14 cellular contexts compared by ENCODE assay signal in genomic region chr3:58403513-58404109, GRCh38.
"Had no signal": no experiment of that assay in that cellular context is flagged by ENCODE, and none has a peak within 500 bp of the region (broad histone marks: within the 10 kb centered on the region; RNA-seq: fewer than 3 reads in every experiment).

No MANE protein-coding gene starts in this region.

- H3K4me3 ChIP-seq: cardiac muscle cell, coronary artery, left ventricle myocardium inferior, sigmoid colon had no signal

- H3K27me3 ChIP-seq: cardiac muscle cell, sigmoid colon had no signal

- H3K36me3 ChIP-seq: cardiac muscle cell had no signal

- H3K27ac ChIP-seq: cardiac muscle cell, coronary artery, left ventricle myocardium inferior, sigmoid colon had no signal

- H3K27me3 Mint-ChIP-seq: activated naive CD8-positive, alpha-beta T cell treated with anti-CD3 and anti-CD28 coated beads, Interleukin-2, amount 50 U/mL, for 24 hours; effector memory CD8-positive, alpha-beta T cell had no signal

- H3K4me3 Mint-ChIP-seq: activated CD8-positive, alpha-beta T cell treated with anti-CD3 and anti-CD28 coated beads, Interleukin-2, amount 10 ng/mL, durations not matched to agents 7 days and 5 days; activated naive CD8-positive, alpha-beta T cell treated with anti-CD3 and anti-CD28 coated beads, Interleukin-2, amount 50 U/mL, for 24 hours; activated T-helper 1 cell treated with anti-CD3 and anti-CD28 coated beads, Interleukin-12 subunit alpha, Interleukin-12 subunit beta, Interleukin-2, Interleukin-4 antibody, amounts not matched to agents 30 ng/mL and 10 ng/mL and 1 ng/mL, durations not matched to agents 14 hours and 24 hours and 36 hours; effector memory CD8-positive, alpha-beta T cell; nephron progenitor cell had no signal

- H3K9me3 Mint-ChIP-seq: activated naive CD8-positive, alpha-beta T cell treated with anti-CD3 and anti-CD28 coated beads, Interleukin-2, amount 50 U/mL, for 24 hours; activated T-helper 1 cell treated with anti-CD3 and anti-CD28 coated beads, Interleukin-12 subunit alpha, Interleukin-12 subunit beta, Interleukin-2, Interleukin-4 antibody, amounts not matched to agents 30 ng/mL and 10 ng/mL and 1 ng/mL, durations not matched to agents 14 hours and 24 hours and 36 hours; effector memory CD8-positive, alpha-beta T cell had no signal

- H3K9me3 ChIP-seq: left ventricle myocardium inferior, sigmoid colon had no signal

- DNase-seq: activated CD4-positive, alpha-beta T cell treated with anti-CD3 and anti-CD28 coated beads for 48 hours; activated CD8-positive, alpha-beta T cell treated with anti-CD3 and anti-CD28 coated beads, Interleukin-2, amount 10 ng/mL, durations not matched to agents 7 days and 5 days; activated naive CD4-positive, alpha-beta T cell treated with Interleukin-2 at 50 U/mL for 16 hours; activated naive CD8-positive, alpha-beta T cell treated with anti-CD3 and anti-CD28 coated beads, Interleukin-2, amount 50 U/mL, for 24 hours; effector memory CD8-positive, alpha-beta T cell; left ventricle myocardium inferior; nephron progenitor cell; sigmoid colon; stimulated activated CD4-positive, alpha-beta T cell treated with anti-CD3 and anti-CD28 coated beads, Interleukin-12 subunit alpha, Interleukin-12 subunit beta, amount 100 ng/mL, for 4 hours; stimulated activated naive CD8-positive, alpha-beta T cell treated with anti-CD3 and anti-CD28 coated beads, Interleukin-15, Interleukin-2, amounts not matched to agents 100 U/mL and 50 U/mL, for 24 hours; T-helper 1 cell had no signal

- H3K27ac Mint-ChIP-seq: activated CD8-positive, alpha-beta T cell treated with anti-CD3 and anti-CD28 coated beads, Interleukin-2, amount 10 ng/mL, durations not matched to agents 7 days and 5 days; activated naive CD8-positive, alpha-beta T cell treated with anti-CD3 and anti-CD28 coated beads, Interleukin-2, amount 50 U/mL, for 24 hours; activated T-helper 1 cell treated with anti-CD3 and anti-CD28 coated beads, Interleukin-12 subunit alpha, Interleukin-12 subunit beta, Interleukin-2, Interleukin-4 antibody, amounts not matched to agents 30 ng/mL and 10 ng/mL and 1 ng/mL, durations not matched to agents 14 hours and 24 hours and 36 hours; effector memory CD8-positive, alpha-beta T cell had no signal

- ATAC-seq: activated CD8-positive, alpha-beta T cell treated with anti-CD3 and anti-CD28 coated beads, Interleukin-2, amount 10 ng/mL, durations not matched to agents 7 days and 5 days; effector memory CD8-positive, alpha-beta T cell had no signal
